ENCODE assay signal across 21 cellular contexts in genomic region chr1:228147768-228148167, GRCh38. TPM values are rescaled to one million over a fixed set of nuclear protein-coding genes. Genes with fewer than 3 reads are reported as not detected.
DNase-seq lines count a peak whose midpoint lies in the region; ATAC-seq and TF ChIP-seq lines count a peak whose summit lies in the region.
"Had no signal": no experiment of that assay in that cellular context is flagged by ENCODE, and none has a peak within 500 bp of the region (broad histone marks: within the 10 kb centered on the region; RNA-seq: fewer than 3 reads in every experiment).

No MANE protein-coding gene starts in this region.

- H3K4me2 ChIP-seq in fibroblast of lung (ENCODE audit: extremely low read depth, insufficient read depth, low read length) = no peak overlapping the region

- H4K20me1 ChIP-seq in fibroblast of lung (ENCODE audit: control insufficient read depth, extremely low read depth, insufficient read depth, low read length) = no peaks in the 10 kb centered on the region

- H3K36me3 ChIP-seq in fibroblast of lung (ENCODE audit: control insufficient read depth, insufficient read depth, low read length) = peaks cover 16% of the 10 kb centered on the region
- peaks cover 0 to 72% (median 45%) of the 10 kb centered on the region in 6 donors for H3K36me3 ChIP-seq in spleen
- H3K36me3 ChIP-seq: cardiac muscle cell had no signal

- intact Hi-C loops in spleen (cut with DNase I; ENCODE audit: low total_unique reads) = no loop called here

- peaks cover 61% of the 10 kb centered on the region for H3K79me2 ChIP-seq in fibroblast of lung (ENCODE audit: control insufficient read depth, insufficient read depth, low read length)

- no peak for TF ChIP-seq POLR2A in spleen (IDR thresholded peaks at IDR 0.05)

- H3K27ac ChIP-seq in fibroblast of lung (ENCODE audit: insufficient read depth, low read length) (peak overlapping the region; percentile 65), spleen (peak overlapping the region in 5 of 8 donors; percentile 72 to 81 (median 78))
- H3K27ac ChIP-seq: cardiac muscle cell, parathyroid adenoma, VCaP had no signal

- DNase-seq in GM10248 (ENCODE audit: extremely low spot score) (peak; percentile 10), HuH-7 (ENCODE audit: low spot score) (peak; percentile 16), fibroblast of lung (ENCODE audit: low read depth in 2 of 2) (no peak), spleen (no peak), EL (no peak), kidney tubule cell (ENCODE audit: low spot score) (no peak)
- DNase-seq: activated CD4-positive, alpha-beta T cell treated with anti-CD3 and anti-CD28 coated beads, Interleukin-2, amount 50 U/mL, for 1 hour; CD8-positive, alpha-beta T cell; DMS153; erythroblast; MG63; NCI-H1436; NCI-H2107; NCI-H510A had no signal

- H2AFZ ChIP-seq in fibroblast of lung (ENCODE audit: low read length) = no peak overlapping the region
- H2AFZ ChIP-seq: parathyroid adenoma had no signal

- H3K4me3 ChIP-seq in fibroblast of lung (replicated peaks in 1 of 4; ENCODE audit: control extremely low read depth in 1 of 4, insufficient read depth in 1 of 4, low read depth in 3 of 4, low read length in 4 of 4) (no peak overlapping the region), spleen (no peak overlapping the region)
- H3K4me3 ChIP-seq: cardiac muscle cell, gastrocnemius medialis, MG63 had no signal

- H3K9ac ChIP-seq in fibroblast of lung (ENCODE audit: insufficient read depth, low read length) = no peak overlapping the region
- H3K9ac ChIP-seq: parathyroid adenoma had no signal

- H3K9me3 ChIP-seq in fibroblast of lung (ENCODE audit: control insufficient read depth, insufficient read depth, low read depth, low read length) (no peaks in the 10 kb centered on the region), spleen (no peaks in the 10 kb centered on the region)
- H3K9me3 ChIP-seq: gastrocnemius medialis, MG63 had no signal

- H3K4me1 ChIP-seq in fibroblast of lung (ENCODE audit: control insufficient read depth, extremely low read depth, insufficient read depth, low read length) = peaks cover 34% of the 10 kb centered on the region
- peaks cover 29 to 92% (median 62%) of the 10 kb centered on the region in 6 donors for H3K4me1 ChIP-seq in spleen

- H3K27me3 ChIP-seq in fibroblast of lung (ENCODE audit: control insufficient read depth, insufficient read depth, low read length) = no peaks in the 10 kb centered on the region
- H3K27me3 ChIP-seq in spleen (replicated peaks in 1 of 7) = no peaks in the 10 kb centered on the region
- H3K27me3 ChIP-seq: cardiac muscle cell, gastrocnemius medialis, MG63 had no signal

- TF ChIP-seq CTCF in GM10248 (IDR thresholded peaks at IDR 0.05; ENCODE audit: control extremely low read depth, extremely low read depth, low read depth, missing control alignments) (no peak), fibroblast of lung (conservative IDR thresholded peaks at IDR 0.05 in 1 of 2, IDR thresholded peaks at IDR 0.05 in 1 of 2; ENCODE audit: low read depth in 1 of 2, low read length in 2 of 2) (no peak), spleen (IDR thresholded peaks at IDR 0.05 in 8 of 11, conservative IDR thresholded peaks at IDR 0.05 in 3 of 11) (no peak)

- POLR2A ChIA-PET in GM10248 (lab: Yijun Ruan, JAX) = no interaction called here

- CTCF ChIA-PET in GM10248 (lab: Yijun Ruan, JAX) = interaction anchor here (1.9 kb wide), 1 partner anchor 17 kb away, joined by 8 read pairs; the partner anchor contains the start of gene IBA57

- no peak for ATAC-seq in GM19395 (IDR thresholded peaks at IDR 0.05; ENCODE audit: unreplicated experiment)
- ATAC-seq: CD8-positive, alpha-beta T cell; gastrocnemius medialis; naive thymus-derived CD8-positive, alpha-beta T cell; sciatic nerve had no signal

- WGBS in spleen, 5 donors = 68 to 97% (median 92%) methylated on average over 4 of the region's 4 CpGs

RNA-seq across cellular contexts. Expression of gene GJC2, which starts 2.0 kb away (rescaled TPM):
- total RNA-seq in fibroblast of lung (6.7 and 13.4 TPM in 2 replicates), spleen (1 to 10 TPM in 6 of 7 donors, under 1 TPM in 1; 0.94 to 3.5 (median 2.4) TPM)
- polyA plus RNA-seq in fibroblast of lung (1.3 and 1.4 TPM in 2 replicates), spleen (under 1 TPM; 0.35 to 0.96 (median 0.67) TPM)
- polyA plus RNA-seq in fibroblast of lung (2012) = 5.0 and 5.3 TPM in 2 replicates
- polyA minus RNA-seq in fibroblast of lung (ENCODE audit: low replicate concordance) = 4.0 and 4.4 TPM in 2 replicates

RNA-seq across cellular contexts. Expression of gene GUK1, which starts 7.7 kb away (rescaled TPM):
- total RNA-seq in fibroblast of lung = 325 and 479 TPM in 2 replicates
- polyA plus RNA-seq in fibroblast of lung = 217 and 286 TPM in 2 replicates
- polyA plus RNA-seq in fibroblast of lung (2012) = 265 and 391 TPM in 2 replicates
- polyA minus RNA-seq in fibroblast of lung (ENCODE audit: low replicate concordance) = 101 and 146 TPM in 2 replicates
- 100 to 1,000 TPM; 167 to 218 (median 186) TPM for total RNA-seq in spleen
- 100 to 1,000 TPM; 279 to 499 (median 316) TPM for polyA plus RNA-seq in spleen

RNA-seq across cellular contexts. Expression of gene IBA57, which starts 17.8 kb away (rescaled TPM):
- 3.6 and 3.8 TPM in 2 replicates for total RNA-seq in fibroblast of lung
- 1.3 and 1.4 TPM in 2 replicates for polyA plus RNA-seq in fibroblast of lung
- polyA plus RNA-seq in fibroblast of lung (2012) = 2.3 and 3.6 TPM in 2 replicates
- polyA minus RNA-seq in fibroblast of lung (ENCODE audit: low replicate concordance) = 1.9 and 3.3 TPM in 2 replicates
- 10 to 100 TPM in 5 of 7 donors, 1 to 10 TPM in 2; 7.1 to 14.7 (median 11.6) TPM for total RNA-seq in spleen
- 1 to 10 TPM in 2 of 3 donors, under 1 TPM in 1; 0.59 to 4.3 (median 1.1) TPM for polyA plus RNA-seq in spleen

RNA-seq across cellular contexts. Expression of gene MRPL55, which starts 38.7 kb away (rescaled TPM):
- total RNA-seq in fibroblast of lung (51.7 and 61.6 TPM in 2 replicates), spleen (100 to 1,000 TPM in 1 of 7 donors, 10 to 100 TPM in 6; 32.3 to 103 (median 39.0) TPM)
- polyA plus RNA-seq in fibroblast of lung (39.5 and 41.0 TPM in 2 replicates), spleen (100 to 1,000 TPM in 2 of 3 donors, 10 to 100 TPM in 1; 95.2 to 114 (median 111) TPM)
- 55.0 and 70.4 TPM in 2 replicates for polyA plus RNA-seq in fibroblast of lung (2012)
- 7.1 and 30.6 TPM in 2 replicates for polyA minus RNA-seq in fibroblast of lung (ENCODE audit: low replicate concordance)

RNA-seq across cellular contexts. Expression of gene C1orf35, which starts 44.6 kb away (rescaled TPM):
- total RNA-seq in fibroblast of lung (7.6 and 8.0 TPM in 2 replicates), spleen (10 to 100 TPM in 6 of 7 donors, 1 to 10 TPM in 1; 7.3 to 14.2 (median 11.9) TPM)
- polyA plus RNA-seq in fibroblast of lung (4.8 and 7.0 TPM in 2 replicates), spleen (10 to 100 TPM; 18.7 to 23.4 (median 21.7) TPM)
- polyA plus RNA-seq in fibroblast of lung (2012) = 8.5 and 15.4 TPM in 2 replicates
- polyA minus RNA-seq in fibroblast of lung (ENCODE audit: low replicate concordance) = 2.6 and 6.9 TPM in 2 replicates

Comparison
In these comparisons a context has a peak if more than half of its experiments do, and no peak if none do; other contexts are left out.
1. DNase-seq: peak in GM10248 (single experiment) and HuH-7 (single experiment); none in fibroblast of lung (0 of 2), spleen (single experiment), EL (single experiment) and kidney tubule cell (single experiment).